In the genomic region with DNA sequence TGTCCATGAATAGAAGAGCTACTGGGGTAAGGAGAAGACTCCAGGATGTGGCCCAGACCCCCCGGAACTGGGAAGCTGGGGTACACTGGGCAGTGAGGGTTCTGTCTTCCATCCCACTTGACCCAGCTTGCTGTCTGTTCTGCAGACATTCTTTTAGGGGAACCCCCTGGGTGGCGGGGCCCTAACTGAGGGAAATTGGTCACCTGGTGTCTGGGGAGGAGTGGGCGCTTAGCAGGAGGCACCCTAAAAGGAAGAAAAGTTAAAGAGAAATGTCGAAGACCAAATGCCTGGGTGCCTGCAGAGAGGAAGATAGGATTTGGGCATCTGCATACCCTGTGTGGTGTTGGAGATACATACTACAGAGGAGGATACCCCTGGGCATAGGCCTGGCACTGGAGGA, we compare ENCODE assay signal across 9 cellular contexts. TPM values are rescaled to one million over a fixed set of nuclear protein-coding genes. Genes with fewer than 3 reads are reported as not detected.
A peak's percentile ranks its signal among the peaks of the same experiment; 100 is the strongest.
DNase-seq lines count a peak whose midpoint lies in the region; TF ChIP-seq lines count a peak whose summit lies in the region.
"Had no signal": no experiment of that assay in that cellular context is flagged by ENCODE, and none has a peak within 500 bp of the region (broad histone marks: within the 10 kb centered on the region; RNA-seq: fewer than 3 reads in every experiment).

No MANE protein-coding gene starts in this region.

- H3K27me3 ChIP-seq in SU-DHL-6 (ENCODE audit: low read length) (no peaks in the 10 kb centered on the region), sigmoid colon (peaks cover 0 to 4% (median 0%) of the 10 kb centered on the region in 3 donors)

- intact Hi-C loops in sigmoid colon (cut with DNase I): no loop called here
- intact Hi-C loops in posterior vena cava (cut with DNase I): no loop called here

- H3K4me3 ChIP-seq in GM12865 (ENCODE audit: low read depth, low read length): peak overlapping the region; percentile 81
- H3K4me3 ChIP-seq in SU-DHL-6 (ENCODE audit: insufficient read depth, low read length, poor library complexity, severe bottlenecking): peak overlapping the region; percentile 86
- H3K4me3 ChIP-seq in fibroblast of the aortic adventitia (ENCODE audit: low read depth, low read length): peak overlapping the region; percentile 79
- H3K4me3 ChIP-seq in sigmoid colon: peak overlapping the region; percentile 89 to 99 (median 90)

- H3K4me1 ChIP-seq in sigmoid colon: peaks cover 0 to 17% (median 14%) of the 10 kb centered on the region in 4 donors

- TF ChIP-seq CTCF in GM12865 (IDR thresholded peaks at IDR 0.05; ENCODE audit: insufficient read depth, low read depth, low read length, missing control alignments) (no peak), SU-DHL-6 (IDR thresholded peaks at IDR 0.05; ENCODE audit: insufficient read depth, low read length, poor library complexity, severe bottlenecking) (no peak), fibroblast of the aortic adventitia (IDR thresholded peaks at IDR 0.05; ENCODE audit: insufficient read depth, low read length) (no peak), sigmoid colon (IDR thresholded peaks at IDR 0.05) (no peak)

- no peaks in the 10 kb centered on the region for H4K20me1 ChIP-seq in SU-DHL-6 (ENCODE audit: low read depth, low read length)

- DNase-seq in GM12865 (ENCODE audit: low read depth): no peak
- no peak for DNase-seq in fibroblast of the aortic adventitia (ENCODE audit: low read depth)
- no peak for DNase-seq in sigmoid colon
- DNase-seq in NCI-H128 (lab: John Stamatoyannopoulos, UW; ENCODE audit: unreplicated experiment): no peak
- no peak for DNase-seq in posterior vena cava (ENCODE audit: low spot score)
- no peak for DNase-seq in superior temporal gyrus (ENCODE audit: extremely low spot score)
- no peak for DNase-seq in RPMI8226

- WGBS in sigmoid colon, 2 donors: 49% methylated on average over 4 of the region's 4 CpGs

- no peak for TF ChIP-seq EP300 in sigmoid colon (IDR thresholded peaks at IDR 0.05)

- 0 out of 2 replicates have a peak, but pooled peaks cover 9% of the 10 kb centered on the region for H3F3A ChIP-seq in SU-DHL-6 (ENCODE audit: insufficient read depth)

- peak overlapping the region; percentile 72 for H2AFZ ChIP-seq in SU-DHL-6 (ENCODE audit: low read depth, low read length, severe bottlenecking)

- H3K4me2 ChIP-seq in SU-DHL-6 (ENCODE audit: low read depth, low read length, poor library complexity, severe bottlenecking): peak overlapping the region; percentile 72

- no peak for TF ChIP-seq POLR2A in sigmoid colon (IDR thresholded peaks at IDR 0.05)

- H3K36me3 ChIP-seq in SU-DHL-6 (ENCODE audit: low read length): no peaks in the 10 kb centered on the region
- H3K36me3 ChIP-seq in sigmoid colon: peaks cover 5 to 34% (median 15%) of the 10 kb centered on the region in 4 donors

- H3K9me3 ChIP-seq in SU-DHL-6 (ENCODE audit: insufficient read depth, low read length) (no peaks in the 10 kb centered on the region), sigmoid colon (no peaks in the 10 kb centered on the region)

- H3K79me2 ChIP-seq in SU-DHL-6 (ENCODE audit: insufficient read depth, low read length): no peaks in the 10 kb centered on the region

- H3K27ac ChIP-seq in SU-DHL-6 (ENCODE audit: low read depth, low read length): peak overlapping the region; percentile 14; the same call in 1 of the 2 replicates
- no peak overlapping the region for H3K27ac ChIP-seq in sigmoid colon

- H3K9me2 ChIP-seq in SU-DHL-6 (replicated peaks; ENCODE audit: insufficient read depth, low read length): no peaks in the 10 kb centered on the region

- H3K9ac ChIP-seq in SU-DHL-6 (ENCODE audit: low read length): peak overlapping the region; percentile 89

RNA-seq across cellular contexts. Expression of gene AP1S1, which starts 1.0 kb away (rescaled TPM):
- total RNA-seq in fibroblast of the aortic adventitia (ENCODE audit: low replicate concordance) (34.9 and 77.5 TPM in 2 replicates), sigmoid colon (10 to 100 TPM; 15.8 to 31.4 (median 26.9) TPM), posterior vena cava (10 to 100 TPM; 21.5 to 22.7 TPM)
- 100 to 1,000 TPM; 100 to 135 (median 132) TPM for polyA plus RNA-seq in sigmoid colon

RNA-seq across cellular contexts. Expression of gene VGF, which starts 10.1 kb away (rescaled TPM):
- total RNA-seq in fibroblast of the aortic adventitia (ENCODE audit: low replicate concordance): not detected in 2 replicates
- under 1 TPM in 2 of 4 donors, not detected in 2; 0.55 to 0.68 TPM for total RNA-seq in sigmoid colon
- polyA plus RNA-seq in sigmoid colon: under 1 TPM in 1 of 3 donors, not detected in 2; 0.54 TPM
- total RNA-seq in posterior vena cava: not detected
- total RNA-seq: glomerular endothelial cell had no signal

RNA-seq across cellular contexts. Expression of gene NAT16, which starts 24.8 kb away (rescaled TPM):
- total RNA-seq in fibroblast of the aortic adventitia (ENCODE audit: low replicate concordance) (not detected in 2 replicates), sigmoid colon (not detected), posterior vena cava (not detected)
- polyA plus RNA-seq in sigmoid colon: under 1 TPM in 1 of 3 donors, not detected in 2; 0.23 TPM
- total RNA-seq: glomerular endothelial cell had no signal

RNA-seq across cellular contexts. Expression of gene SERPINE1, which starts 28.4 kb away (rescaled TPM):
- 23.1 and 341 TPM in 2 replicates for total RNA-seq in fibroblast of the aortic adventitia (ENCODE audit: low replicate concordance)
- 10 to 100 TPM in 2 of 4 donors, 1 to 10 TPM in 2; 1.5 to 21.3 (median 11.7) TPM for total RNA-seq in sigmoid colon
- polyA plus RNA-seq in sigmoid colon: 10 to 100 TPM in 1 of 3 donors, 1 to 10 TPM in 1, under 1 TPM in 1; 0.46 to 10.0 (median 1.8) TPM
- total RNA-seq in posterior vena cava: 100 to 1,000 TPM in 1 of 2 donors, 10 to 100 TPM in 1; 77.3 to 240 TPM

RNA-seq across cellular contexts. Expression of gene MOGAT3, which starts 45.5 kb away (rescaled TPM):
- not detected in 2 replicates for total RNA-seq in fibroblast of the aortic adventitia (ENCODE audit: low replicate concordance)
- not detected for total RNA-seq in sigmoid colon
- polyA plus RNA-seq in sigmoid colon: 10 to 100 TPM in 1 of 3 donors, 1 to 10 TPM in 2; 3.6 to 27.2 (median 3.7) TPM
- not detected for total RNA-seq in posterior vena cava
- total RNA-seq: glomerular endothelial cell had no signal
